ENCODE assay signal across 1 cellular context in genomic region chr17:47704116-47704515, GRCh38.
TF ChIP-seq lines count a peak whose summit lies in the region.

No MANE protein-coding gene starts in this region.

TF ChIP-seq in GM23338, 12 proteins besides CTCF, POLR2A, EP300 and RAD21 (continued from another document):
- TF ChIP-seq ZNF462 (CRISPR knock-in tag; IDR thresholded peaks at IDR 0.05): no peak
